Comparison of ENCODE assay signal across 13 cellular contexts in genomic region chr6:105509506-105510331, GRCh38.
DNase-seq lines count a peak whose midpoint lies in the region; ATAC-seq and TF ChIP-seq lines count a peak whose summit lies in the region.
"Had no signal": no experiment of that assay in that cellular context is flagged by ENCODE, and none has a peak within 500 bp of the region (broad histone marks: within the 10 kb centered on the region; RNA-seq: fewer than 3 reads in every experiment).

No MANE protein-coding gene starts in this region.

- peak overlapping the region; percentile 25 for H2BK5ac ChIP-seq in IMR-90 (ENCODE audit: low read depth, low read length, poor library complexity, severe bottlenecking)

- TF ChIP-seq RAD21 in IMR-90 (IDR thresholded peaks at IDR 0.05; ENCODE audit: low read length): peak; percentile 53

- H3K79me1 ChIP-seq in IMR-90 (ENCODE audit: low read depth in 1 of 2, low read length in 2 of 2): no peaks in the 10 kb centered on the region

- H3K4ac ChIP-seq in IMR-90 (ENCODE audit: low read depth, low read length): peak overlapping the region; percentile 28

- in situ Hi-C loops in IMR-90 (cut with MboI; ENCODE audit: low sequenced_read_pairs): no loop called here

- no peak overlapping the region; the same call in 1 of the 2 replicates for H3K9ac ChIP-seq in IMR-90 (ENCODE audit: low read depth, low read length)

- H3K27me3 ChIP-seq in IMR-90 (ENCODE audit: control insufficient read depth, insufficient read depth, low read length): no peaks in the 10 kb centered on the region
- H3K27me3 ChIP-seq in left lung: no peaks in the 10 kb centered on the region
- no peaks in the 10 kb centered on the region for H3K27me3 ChIP-seq in ascending aorta
- H3K27me3 ChIP-seq: thyroid gland had no signal

- H3K4me2 ChIP-seq in IMR-90 (ENCODE audit: low read depth, low read length): no peak overlapping the region; the same call in 1 of the 2 replicates

- no TSS peak for BruUV-seq in IMR-90 (replicated peaks; lab: Mats Ljungman, UMichigan)

- H3K56ac ChIP-seq in IMR-90 (ENCODE audit: extremely low read depth, insufficient read depth, low read length): peak overlapping the region; percentile 70; the same call in 1 of the 2 replicates

- H2AK9ac ChIP-seq in IMR-90 (replicated peaks; ENCODE audit: low read depth, low read length, poor library complexity): no peak overlapping the region

- H3K36me3 ChIP-seq in IMR-90 (ENCODE audit: control insufficient read depth, insufficient read depth, low read length): no peaks in the 10 kb centered on the region
- no peaks in the 10 kb centered on the region for H3K36me3 ChIP-seq in left lung
- H3K36me3 ChIP-seq in ascending aorta: no peaks in the 10 kb centered on the region
- H3K36me3 ChIP-seq: thyroid gland had no signal

- peak overlapping the region; percentile 37 for H2AK5ac ChIP-seq in IMR-90 (ENCODE audit: low read depth, low read length)

- H3K9me3 ChIP-seq in IMR-90 (ENCODE audit: control insufficient read depth, insufficient read depth, low read length) (no peaks in the 10 kb centered on the region), left lung (no peaks in the 10 kb centered on the region), ascending aorta (no peaks in the 10 kb centered on the region)
- H3K9me3 ChIP-seq: thyroid gland had no signal

- POLR2A ChIA-PET in IMR-90 (lab: Charles Lee; ENCODE audit: unreplicated experiment): no interaction called here

- H4K8ac ChIP-seq in IMR-90 (ENCODE audit: low read depth in 2 of 2, low read length in 2 of 2): peak overlapping the region in 1 of 2 experiments; percentile 32; a peak in 1 of 4 replicates

- peak overlapping the region; percentile 75 for H2BK120ac ChIP-seq in IMR-90 (ENCODE audit: low read depth, low read length)

- CTCF ChIA-PET in IMR-90 (lab: Yijun Ruan, JAX): interaction anchor here (0.6 to 1.0 kb wide), 2 partner anchors 21 to 579 kb away, joined by 3 to 4 read pairs; no protein-coding TSS in a partner anchor

- peak overlapping the region; percentile 26 for H4K91ac ChIP-seq in IMR-90 (ENCODE audit: insufficient read depth, low read depth, low read length)

- no peak overlapping the region for H3K4me3 ChIP-seq in AG10803 (ENCODE audit: low read length)
- no peak overlapping the region for H3K4me3 ChIP-seq in IMR-90 (ENCODE audit: insufficient read depth, low read depth, low read length)
- H3K4me3 ChIP-seq in left lung: no peak overlapping the region
- no peak overlapping the region for H3K4me3 ChIP-seq in ascending aorta
- H3K4me3 ChIP-seq: thyroid gland had no signal

- no peaks in the 10 kb centered on the region for H4K20me1 ChIP-seq in IMR-90 (ENCODE audit: insufficient read depth, low read length)

- no CpG with 5 or more reads among the region's 9 CpGs for WGBS in IMR-90 (ENCODE audit: extremely low coverage in 2 of 2, insufficient read length in 1 of 2), 2 experiments

- H3K9me1 ChIP-seq in IMR-90 (ENCODE audit: insufficient read depth, low read length): peaks cover 4% of the 10 kb centered on the region; the same call in 1 of the 2 replicates

- peak; percentile 91 for ATAC-seq in IMR-90 (ENCODE audit: low read depth)
- peak; percentile 62 for ATAC-seq in left lung
- no peak for ATAC-seq in GM21528 (IDR thresholded peaks at IDR 0.05; ENCODE audit: low FRiP score, unreplicated experiment)
- no peak for ATAC-seq in HG03045 (IDR thresholded peaks at IDR 0.05; ENCODE audit: unreplicated experiment)

- H2BK20ac ChIP-seq in IMR-90 (ENCODE audit: low read depth, low read length): peak overlapping the region; percentile 86

- H3K4me1 ChIP-seq in IMR-90 (ENCODE audit: control insufficient read depth, insufficient read depth, low read length): peaks cover 1% of the 10 kb centered on the region; the same call in 1 of the 2 replicates
- H3K4me1 ChIP-seq in left lung: no peaks in the 10 kb centered on the region
- H3K4me1 ChIP-seq in ascending aorta: no peaks in the 10 kb centered on the region
- H3K4me1 ChIP-seq: thyroid gland had no signal

- intact Hi-C loops in IMR-90 (cut with micrococcal nuclease) (loop anchor here (2.0 kb wide), 1 partner anchor 95 kb away; no protein-coding TSS in a partner anchor), left lung (cut with DNase I) (no loop called here), ascending aorta (cut with DNase I) (no loop called here)

- peak overlapping the region; percentile 22; the same call in 2 of the 3 replicates for H2BK15ac ChIP-seq in IMR-90 (ENCODE audit: low read depth, low read length)

- peak overlapping the region; percentile 51; the same call in 1 of the 2 replicates for H3K18ac ChIP-seq in IMR-90 (ENCODE audit: low read depth, low read length)

- no peak for TF ChIP-seq POLR2A in IMR-90 (IDR thresholded peaks at IDR 0.05; ENCODE audit: low read depth, low read length)

- no peak overlapping the region; the same call in 1 of the 2 replicates for H4K5ac ChIP-seq in IMR-90 (ENCODE audit: low read depth, low read length)

- dilution Hi-C loops in IMR-90 (cut with HindIII; ENCODE audit: low sequenced_read_pairs, unreplicated experiment): no loop called here

- H3K27ac ChIP-seq in IMR-90 (ENCODE audit: insufficient read depth, low read length) (no peak overlapping the region), left lung (no peak overlapping the region), ascending aorta (no peak overlapping the region)
- H3K27ac ChIP-seq: thyroid gland had no signal

- H3K23ac ChIP-seq in IMR-90 (ENCODE audit: low read depth, low read length): peak overlapping the region; percentile 48

- TF ChIP-seq CTCF in AG10803 (conservative IDR thresholded peaks at IDR 0.05; ENCODE audit: low read length) (peak; percentile 23), IMR-90 (conservative IDR thresholded peaks at IDR 0.05; ENCODE audit: low read depth, low read length) (peak; percentile 55), left lung (IDR thresholded peaks at IDR 0.05) (no peak), ascending aorta (IDR thresholded peaks at IDR 0.05) (no peak)

- H2AFZ ChIP-seq in IMR-90 (replicated peaks; ENCODE audit: low read length, poor library complexity): peak overlapping the region; percentile 72

- peak overlapping the region; percentile 61 for H3K14ac ChIP-seq in IMR-90 (replicated peaks; ENCODE audit: low read depth, low read length)

- no peak for DNase-seq in AG10803 (ENCODE audit: low read depth)
- DNase-seq in IMR-90: peak; percentile 56
- peak; percentile 82 for DNase-seq in cerebellar cortex (ENCODE audit: low spot score)
- peak in 1 of 2 donors; percentile 54 for DNase-seq in left lung
- no peak for DNase-seq in T-helper 9 cell
- no peak for DNase-seq in ascending aorta (ENCODE audit: low spot score in 2 of 2)
- DNase-seq: activated naive CD4-positive, alpha-beta T cell treated with anti-CD3 and anti-CD28 coated beads, Interleukin-2, amount 10 ng/mL, durations not matched to agents 7 days and 5 days; midbrain; NCI-H2081 treated with DMSO at 0.1 percent for 48 hours; stimulated activated CD4-positive, alpha-beta T cell treated with anti-CD3 and anti-CD28 coated beads, Interleukin-1b, Interleukin-23, amount 100 ng/mL, for 48 hours; thyroid gland had no signal

TF ChIP-seq in IMR-90, 13 proteins besides CTCF, POLR2A, EP300 and RAD21:
- TF ChIP-seq SMC3 (IDR thresholded peaks at IDR 0.05; ENCODE audit: low read depth, low read length): peak; percentile 53
- TF ChIP-seq RCOR1 (IDR thresholded peaks at IDR 0.05; ENCODE audit: insufficient replicate concordance, low read length): no peak

Comparison
In these comparisons a context has a peak if more than half of its experiments do, and no peak if none do; other contexts are left out.
1. DNase-seq: peak in IMR-90 (single experiment) and cerebellar cortex (single experiment); none in AG10803 (single experiment), T-helper 9 cell (single experiment) and ascending aorta (0 of 2).
2. CTCF ChIP-seq: peak in AG10803 (single experiment) and IMR-90 (single experiment); none in left lung (0 of 2) and ascending aorta (0 of 3).
3. ATAC-seq: peak in IMR-90 (single experiment) and left lung (single experiment); none in GM21528 (single experiment) and HG03045 (single experiment).